Comparison of ENCODE assay signal across 21 cellular contexts in the genomic region with DNA sequence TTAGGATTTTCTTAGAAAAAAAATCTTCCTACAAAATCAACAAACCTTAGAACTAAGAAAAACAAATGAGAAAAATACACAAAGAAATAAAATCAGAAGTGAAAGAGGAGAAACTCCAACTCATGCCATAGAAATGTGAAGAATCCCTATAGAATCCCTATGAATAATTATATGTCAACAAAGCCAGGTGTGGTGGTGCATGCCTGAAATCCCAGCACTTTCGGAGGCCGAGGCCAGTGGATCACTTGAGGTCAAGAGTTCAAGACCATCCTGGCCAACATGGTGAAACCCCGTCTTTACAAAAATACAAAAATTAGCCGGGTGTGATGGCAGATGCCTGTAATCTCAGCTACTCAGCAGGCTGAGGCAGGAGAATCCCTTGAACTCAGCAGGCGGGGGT. TPM values are rescaled to one million over a fixed set of nuclear protein-coding genes. Genes with fewer than 3 reads are reported as not detected.
DNase-seq lines count a peak whose midpoint lies in the region; ATAC-seq, FAIRE-seq and TF ChIP-seq lines count a peak whose summit lies in the region.
"Had no signal": no experiment of that assay in that cellular context is flagged by ENCODE, and none has a peak within 500 bp of the region (broad histone marks: within the 10 kb centered on the region; RNA-seq: fewer than 3 reads in every experiment).

No MANE protein-coding gene starts in this region.

- H3K36me3 ChIP-seq in keratinocyte (ENCODE audit: control insufficient read depth in 2 of 2, extremely low read depth in 1 of 2, insufficient read depth in 2 of 2, low read length in 2 of 2) (no peaks in the 10 kb centered on the region), esophagus muscularis mucosa (no peaks in the 10 kb centered on the region)
- H3K36me3 ChIP-seq: tibial artery, WERI-Rb-1 had no signal

- in situ Hi-C loops in astrocyte of the spinal cord (cut with HindIII; ENCODE audit: low sequenced_read_pairs): no loop called here

- H3K79me2 ChIP-seq in keratinocyte (ENCODE audit: control insufficient read depth, insufficient read depth, low read length): no peaks in the 10 kb centered on the region

- H3K4me2 ChIP-seq in keratinocyte (ENCODE audit: control insufficient read depth, extremely low read depth, insufficient read depth, low read depth, low read length): no peak overlapping the region

- DNase-seq in DMS53 (lab: John Stamatoyannopoulos, UW) (peak; percentile 57), LHCN-M2 (ENCODE audit: low read depth) (peak; percentile 79), astrocyte of the spinal cord (ENCODE audit: low read depth, low spot score) (peak; percentile 50), keratinocyte (ENCODE audit: low read depth, low spot score) (no peak), esophagus muscularis mucosa (ENCODE audit: extremely low spot score) (no peak), foreskin melanocyte (no peak)
- DNase-seq: anterior cingulate cortex, dorsolateral prefrontal cortex, H7, Kasumi-1, NCI-H187, NCI-H510A treated with DMSO at 0.1 percent for 48 hours, tibial artery, WERI-Rb-1 had no signal

- no peaks in the 10 kb centered on the region for H3K27me3 ChIP-seq in keratinocyte (ENCODE audit: control insufficient read depth, extremely low read depth, insufficient read depth, low read length)
- no peaks in the 10 kb centered on the region for H3K27me3 ChIP-seq in esophagus muscularis mucosa
- H3K27me3 ChIP-seq: dorsolateral prefrontal cortex, tibial artery had no signal

- no peaks in the 10 kb centered on the region for H4K20me1 ChIP-seq in keratinocyte (ENCODE audit: control insufficient read depth, extremely low read depth, insufficient read depth, low read length)

- peak; percentile 17 for FAIRE-seq in keratinocyte (lab: Jason Lieb, UNC)
- FAIRE-seq: D721Med had no signal

- no peak for TF ChIP-seq EP300 in esophagus muscularis mucosa (IDR thresholded peaks at IDR 0.05)

- no peaks in the 10 kb centered on the region for H3K9me1 ChIP-seq in keratinocyte (ENCODE audit: control insufficient read depth, extremely low read depth, insufficient read depth, low read length)

- intact Hi-C loops in esophagus muscularis mucosa (cut with DNase I): no loop called here

- H3K4me1 ChIP-seq in keratinocyte (ENCODE audit: control insufficient read depth, extremely low read depth, insufficient read depth, low read length): peaks cover 10% of the 10 kb centered on the region
- H3K4me1 ChIP-seq in esophagus muscularis mucosa: no peaks in the 10 kb centered on the region

- WGBS in esophagus muscularis mucosa: 75% methylated on average over 5 of the region's 5 CpGs

- H3K27ac ChIP-seq in keratinocyte (ENCODE audit: control insufficient read depth, insufficient read depth, low read length) (no peak overlapping the region), esophagus muscularis mucosa (replicated peaks in 1 of 4) (no peak overlapping the region)
- H3K27ac ChIP-seq: dorsolateral prefrontal cortex, tibial artery, WERI-Rb-1 had no signal

- dilution Hi-C loops in keratinocyte (cut with MboI; ENCODE audit: extremely low pct_ligation_motif_present, low sequenced_read_pairs): no loop called here

- no peak for ATAC-seq in GM19455 (IDR thresholded peaks at IDR 0.05; ENCODE audit: unreplicated experiment)
- no peak for ATAC-seq in HG02623 (IDR thresholded peaks at IDR 0.05; ENCODE audit: unreplicated experiment)
- ATAC-seq: sciatic nerve had no signal

- TF ChIP-seq CTCF in astrocyte of the spinal cord (IDR thresholded peaks at IDR 0.05; ENCODE audit: low read depth, low read length): no peak
- no peak for TF ChIP-seq CTCF in keratinocyte (optimal IDR thresholded peaks at IDR 0.05 in 1 of 3, IDR thresholded peaks at IDR 0.05 in 1 of 3, conservative IDR thresholded peaks at IDR 0.05 in 1 of 3; ENCODE audit: extremely low read depth in 1 of 3, insufficient read depth in 2 of 3, low read length in 3 of 3)
- no peak for TF ChIP-seq CTCF in esophagus muscularis mucosa (IDR thresholded peaks at IDR 0.05)

- no peak overlapping the region for H2AFZ ChIP-seq in keratinocyte (ENCODE audit: control insufficient read depth, low read length)

- TF ChIP-seq POLR2A in esophagus muscularis mucosa (IDR thresholded peaks at IDR 0.05; ENCODE audit: low read depth): no peak

- no peak overlapping the region for H3K9ac ChIP-seq in keratinocyte (ENCODE audit: control insufficient read depth, extremely low read depth, insufficient read depth, low read length)

- no peaks in the 10 kb centered on the region for H3K9me3 ChIP-seq in keratinocyte (ENCODE audit: control insufficient read depth, low read depth, low read length)
- H3K9me3 ChIP-seq in esophagus muscularis mucosa: no peaks in the 10 kb centered on the region
- H3K9me3 ChIP-seq: tibial artery had no signal

- no peak overlapping the region for H3K4me3 ChIP-seq in astrocyte of the spinal cord (ENCODE audit: low read depth, low read length)
- no peak overlapping the region for H3K4me3 ChIP-seq in keratinocyte (ENCODE audit: control insufficient read depth in 2 of 3, extremely low read depth in 1 of 3, insufficient read depth in 2 of 3, low read depth in 1 of 3, low read length in 3 of 3)
- H3K4me3 ChIP-seq in esophagus muscularis mucosa: no peak overlapping the region
- H3K4me3 ChIP-seq: dorsolateral prefrontal cortex, tibial artery had no signal

RNA-seq across cellular contexts. Expression of gene ACSM6, which starts 27.1 kb away (rescaled TPM):
- total RNA-seq in LHCN-M2 (2014; rRNA removed): not detected in 2 replicates
- polyA plus RNA-seq in LHCN-M2 (2012): not detected
- polyA plus RNA-seq in keratinocyte: 0.04 TPM in 1 of 3 replicates, not detected in the others
- polyA plus RNA-seq in keratinocyte (2011; ENCODE audit: low read depth): not detected
- polyA plus RNA-seq in keratinocyte (2011; cell fraction: cytosol; rRNA removed): not detected in 2 replicates
- polyA plus RNA-seq in keratinocyte (2011; cell fraction: nucleus; rRNA removed): not detected in 2 replicates
- not detected in 2 replicates for polyA plus RNA-seq in keratinocyte (2012; ENCODE audit: low replicate concordance)
- polyA minus RNA-seq in keratinocyte: not detected in 3 replicates
- not detected for polyA minus RNA-seq in keratinocyte (2011; cell fraction: cytosol; rRNA and poly(A)+ RNA removed)
- polyA minus RNA-seq in keratinocyte (2011; cell fraction: nucleus; rRNA and poly(A)+ RNA removed): not detected in 2 replicates
- not detected for total RNA-seq in esophagus muscularis mucosa
- total RNA-seq: activated CD8-positive, alpha-beta memory T cell treated with anti-CD3 and anti-CD28 coated beads for 36 hours; dorsolateral prefrontal cortex; fibroblast of villous mesenchyme; H7; neural crest cell had no signal

Comparison
In these comparisons a context has a peak if more than half of its experiments do, and no peak if none do; other contexts are left out.
1. DNase-seq: peak in DMS53 (single experiment), LHCN-M2 (single experiment) and astrocyte of the spinal cord (single experiment); none in keratinocyte (single experiment), esophagus muscularis mucosa (single experiment) and foreskin melanocyte (single experiment).